ENCODE assay signal across 8 cellular contexts in genomic region chr11:74398244-74399159, GRCh38. TPM values are rescaled to one million over a fixed set of nuclear protein-coding genes. Genes with fewer than 3 reads are reported as not detected.
A peak's percentile ranks its signal among the peaks of the same experiment; 100 is the strongest.
DNase-seq lines count a peak whose midpoint lies in the region; ATAC-seq, FAIRE-seq and TF ChIP-seq lines count a peak whose summit lies in the region.

TSS of gene PGM2L1 (minus strand) at chr11:74398433. CDS start at chr11:74398161, 272 bp downstream.

- DNase-seq in GM18507 (ENCODE audit: extremely low spot score, insufficient read length, low read depth): peak; percentile 91
- peak; percentile 92 to 93 for DNase-seq in NCI-H1930 (lab: John Stamatoyannopoulos, UW)
- DNase-seq in T-helper 22 cell (ENCODE audit: low read depth): peak; percentile 89
- peak; percentile 82 for DNase-seq in astrocyte of the cerebellum (ENCODE audit: low read depth)
- DNase-seq in hepatic stellate cell (ENCODE audit: low spot score): peak; percentile 91
- DNase-seq in putamen (ENCODE audit: low spot score): peak; percentile 96
- peak in 1 of 2 donors; percentile 97 for DNase-seq in vagina (ENCODE audit: extremely low spot score in 2 of 2)

- peak within 1 kb of the TSS; percentile 92 for H3K27ac ChIP-seq in vagina

- peak within 1 kb of the TSS; percentile 99 for H3K4me3 ChIP-seq in astrocyte of the cerebellum (ENCODE audit: low read depth, low read length)
- H3K4me3 ChIP-seq in vagina: peak within 1 kb of the TSS; percentile 87 to 93

- H3K9me3 ChIP-seq in vagina: no peaks in the 10 kb centered on the region

- FAIRE-seq in GM18507 (lab: Jason Lieb, UNC): peak; percentile 98

- intact Hi-C loops in vagina (cut with DNase I): no loop called here

- peak; percentile 89 for ATAC-seq in HG02973 (IDR thresholded peaks at IDR 0.05; ENCODE audit: unreplicated experiment)

- peak in 1 of 2 donors; percentile 42 for TF ChIP-seq POLR2A in vagina (IDR thresholded peaks at IDR 0.05)

- TF ChIP-seq CTCF in astrocyte of the cerebellum (IDR thresholded peaks at IDR 0.05; ENCODE audit: low read depth, low read length, missing control alignments) (no peak), vagina (IDR thresholded peaks at IDR 0.05) (no peak)

- H3K36me3 ChIP-seq in vagina: no peaks in the 10 kb centered on the region

- in situ Hi-C loops in astrocyte of the cerebellum (cut with HindIII; ENCODE audit: low sequenced_read_pairs): no loop called here

- no peaks in the 10 kb centered on the region for H3K27me3 ChIP-seq in vagina

- peaks cover 24% of the 10 kb centered on the region for H3K4me1 ChIP-seq in vagina

RNA-seq across cellular contexts. Expression of gene PGM2L1, which starts in this region (rescaled TPM):
- 10.6 TPM for total RNA-seq in vagina
